Comparison of ENCODE assay signal across 19 cellular contexts in the genomic region with DNA sequence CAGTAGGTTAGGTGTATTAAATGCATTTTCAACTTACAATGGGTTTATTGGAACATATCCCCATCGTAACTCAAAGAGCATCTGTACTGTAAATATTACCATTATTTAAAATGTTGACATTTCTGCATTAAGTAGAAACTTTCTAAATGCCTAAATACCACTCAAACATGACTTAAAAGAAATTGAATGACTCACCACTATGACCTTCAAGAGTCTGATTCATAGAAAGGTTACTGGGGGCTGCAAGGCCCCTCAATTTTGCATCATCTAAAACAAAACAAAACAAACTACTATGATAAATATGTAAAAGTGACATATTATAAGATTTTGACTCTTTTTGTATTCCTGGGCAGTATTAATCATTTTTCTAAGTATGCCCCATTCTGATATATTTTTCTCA. TPM values are rescaled to one million over a fixed set of nuclear protein-coding genes. Genes with fewer than 3 reads are reported as not detected.
DNase-seq lines count a peak whose midpoint lies in the region; ATAC-seq, FAIRE-seq and TF ChIP-seq lines count a peak whose summit lies in the region.
"Had no signal": no experiment of that assay in that cellular context is flagged by ENCODE, and none has a peak within 500 bp of the region (broad histone marks: within the 10 kb centered on the region; RNA-seq: fewer than 3 reads in every experiment).

No MANE protein-coding gene starts in this region.

- no peak overlapping the region for H3K4me3 ChIP-seq in endothelial cell of umbilical vein (replicated peaks in 1 of 3; ENCODE audit: insufficient read depth in 1 of 3, low read depth in 1 of 3, low read length in 3 of 3)
- H3K4me3 ChIP-seq in smooth muscle cell: no peak overlapping the region
- no peak overlapping the region for H3K4me3 ChIP-seq in tibial artery
- H3K4me3 ChIP-seq: PC-9 had no signal

- H3K9ac ChIP-seq in endothelial cell of umbilical vein (replicated peaks; ENCODE audit: extremely low read depth, insufficient read depth, low read length) (no peak overlapping the region), smooth muscle cell (ENCODE audit: low read depth) (no peak overlapping the region)

- H2AFZ ChIP-seq in endothelial cell of umbilical vein (ENCODE audit: low read depth, low read length) (no peak overlapping the region), smooth muscle cell (ENCODE audit: low read depth) (no peak overlapping the region)
- H2AFZ ChIP-seq: PC-9 had no signal

- CTCF ChIA-PET in endothelial cell of umbilical vein (lab: Charles Lee): interaction anchor here (1.0 to 2.2 kb wide), 3 partner anchors 26 to 45 kb away, joined by 3 to 13 read pairs (median 7); no protein-coding TSS in a partner anchor

- no peak overlapping the region for H3K27ac ChIP-seq in endothelial cell of umbilical vein (ENCODE audit: insufficient read depth, low read depth, low read length)
- no peak overlapping the region for H3K27ac ChIP-seq in smooth muscle cell (ENCODE audit: low read depth)
- H3K27ac ChIP-seq in tibial artery: no peak overlapping the region
- H3K27ac ChIP-seq: PC-9 had no signal

- H4K20me1 ChIP-seq in endothelial cell of umbilical vein (replicated peaks; ENCODE audit: control insufficient read depth, extremely low read depth, insufficient read depth, low read length): no peaks in the 10 kb centered on the region
- no peaks in the 10 kb centered on the region for H4K20me1 ChIP-seq in smooth muscle cell (ENCODE audit: low read depth)

- intact Hi-C loops in endothelial cell of umbilical vein (cut with micrococcal nuclease): no loop called here
- intact Hi-C loops in tibial artery (cut with DNase I; ENCODE audit: low total_unique reads): no loop called here

- H3K4me1 ChIP-seq in endothelial cell of umbilical vein (ENCODE audit: control insufficient read depth, extremely low read depth, insufficient read depth, low read length) (peaks cover 32% of the 10 kb centered on the region), smooth muscle cell (ENCODE audit: low read depth) (peaks cover 6% of the 10 kb centered on the region), tibial artery (no peaks in the 10 kb centered on the region)

- no peak overlapping the region for H3K4me2 ChIP-seq in endothelial cell of umbilical vein (ENCODE audit: insufficient read depth, low read length)
- peak overlapping the region; percentile 55 for H3K4me2 ChIP-seq in smooth muscle cell
- H3K4me2 ChIP-seq: PC-9 had no signal

- H3K27me3 ChIP-seq in endothelial cell of umbilical vein (ENCODE audit: control insufficient read depth in 2 of 2, insufficient read depth in 2 of 2, low read length in 2 of 2) (no peaks in the 10 kb centered on the region), smooth muscle cell (ENCODE audit: low read depth) (no peaks in the 10 kb centered on the region), tibial artery (no peaks in the 10 kb centered on the region)

- H3K4me1 Mint-ChIP-seq in activated naive CD8-positive, alpha-beta T cell treated with anti-CD3 and anti-CD28 coated beads, Interleukin-2, amount 50 U/mL, for 24 hours: peaks cover 11% of the 10 kb centered on the region
- peaks cover 5% of the 10 kb centered on the region for H3K4me1 Mint-ChIP-seq in activated naive CD8-positive, alpha-beta T cell treated with anti-CD3 and anti-CD28 coated beads for 36 hours

- H3K4me3 Mint-ChIP-seq in activated naive CD8-positive, alpha-beta T cell treated with anti-CD3 and anti-CD28 coated beads, Interleukin-2, amount 50 U/mL, for 24 hours: no peak overlapping the region
- no peak overlapping the region for H3K4me3 Mint-ChIP-seq in activated naive CD8-positive, alpha-beta T cell treated with anti-CD3 and anti-CD28 coated beads for 36 hours
- H3K4me3 Mint-ChIP-seq: HFFc6 had no signal

- TF ChIP-seq POLR2A in endothelial cell of umbilical vein (IDR thresholded peaks at IDR 0.05; ENCODE audit: low read depth, low read length): no peak

- 61% methylated on average over 1 of the region's 1 CpG for WGBS in smooth muscle cell (ENCODE audit: low lambda C conversion rate)

- H3K79me2 ChIP-seq in endothelial cell of umbilical vein (ENCODE audit: control insufficient read depth, insufficient read depth, low read length): peaks cover 4% of the 10 kb centered on the region
- H3K79me2 ChIP-seq in smooth muscle cell (ENCODE audit: low read depth): peaks cover 3% of the 10 kb centered on the region

- H3K36me3 ChIP-seq in endothelial cell of umbilical vein (ENCODE audit: control insufficient read depth in 2 of 2, extremely low read depth in 1 of 2, insufficient read depth in 2 of 2, low read length in 2 of 2) (peaks cover 0 to 2% of the 10 kb centered on the region in 2 experiments), smooth muscle cell (ENCODE audit: low read depth) (no peaks in the 10 kb centered on the region), tibial artery (peaks cover 4 to 26% (median 18%) of the 10 kb centered on the region in 3 donors)

- BruUV-seq in endothelial cell of umbilical vein (replicated peaks; lab: Mats Ljungman, UMichigan): no TSS peak

- no peak for DNase-seq in activated naive CD8-positive, alpha-beta T cell treated with anti-CD3 and anti-CD28 coated beads, Interleukin-2, amount 50 U/mL, for 24 hours
- DNase-seq in activated naive CD8-positive, alpha-beta T cell treated with anti-CD3 and anti-CD28 coated beads for 36 hours: no peak
- DNase-seq in RPMI7951 (ENCODE audit: low read depth) (peak; percentile 5), endothelial cell of umbilical vein (ENCODE audit: low read depth, low spot score) (peak; percentile 27), smooth muscle cell (lab: John Stamatoyannopoulos, UW; ENCODE audit: unreplicated experiment) (no peak), AG20443 (ENCODE audit: low spot score) (no peak), tibial artery (no peak)
- DNase-seq: AML-193, DMS79, GDM1, GOT3, HFFc6, KG1, NCI-H1092 treated with DMSO at 0.1 percent for 48 hours, NCI-H187, PC-9, Right ventricle myocardium superior had no signal

- no peaks in the 10 kb centered on the region for H3K9me3 Mint-ChIP-seq in activated naive CD8-positive, alpha-beta T cell treated with anti-CD3 and anti-CD28 coated beads, Interleukin-2, amount 50 U/mL, for 24 hours
- no peaks in the 10 kb centered on the region for H3K9me3 Mint-ChIP-seq in activated naive CD8-positive, alpha-beta T cell treated with anti-CD3 and anti-CD28 coated beads for 36 hours
- H3K9me3 Mint-ChIP-seq: HFFc6 had no signal

- H3K27me3 Mint-ChIP-seq in activated naive CD8-positive, alpha-beta T cell treated with anti-CD3 and anti-CD28 coated beads, Interleukin-2, amount 50 U/mL, for 24 hours: no peaks in the 10 kb centered on the region
- H3K27me3 Mint-ChIP-seq in activated naive CD8-positive, alpha-beta T cell treated with anti-CD3 and anti-CD28 coated beads for 36 hours: no peaks in the 10 kb centered on the region

- no peak overlapping the region for H3K27ac Mint-ChIP-seq in activated naive CD8-positive, alpha-beta T cell treated with anti-CD3 and anti-CD28 coated beads, Interleukin-2, amount 50 U/mL, for 24 hours
- no peak overlapping the region for H3K27ac Mint-ChIP-seq in activated naive CD8-positive, alpha-beta T cell treated with anti-CD3 and anti-CD28 coated beads for 36 hours
- H3K27ac Mint-ChIP-seq: HFFc6 had no signal

- no peaks in the 10 kb centered on the region for H3K9me3 ChIP-seq in endothelial cell of umbilical vein (replicated peaks; ENCODE audit: control insufficient read depth, insufficient read depth, low read length)
- H3K9me3 ChIP-seq in smooth muscle cell (replicated peaks; ENCODE audit: low read depth): no peaks in the 10 kb centered on the region
- no peaks in the 10 kb centered on the region for H3K9me3 ChIP-seq in tibial artery

- dilution Hi-C loops in endothelial cell of umbilical vein (cut with MboI; ENCODE audit: extremely low pct_ligation_motif_present, low sequenced_read_pairs): no loop called here

- peaks cover 40% of the 10 kb centered on the region for H3K36me3 Mint-ChIP-seq in activated naive CD8-positive, alpha-beta T cell treated with anti-CD3 and anti-CD28 coated beads, Interleukin-2, amount 50 U/mL, for 24 hours (ENCODE audit: low read depth)
- H3K36me3 Mint-ChIP-seq in activated naive CD8-positive, alpha-beta T cell treated with anti-CD3 and anti-CD28 coated beads for 36 hours: peaks cover 20% of the 10 kb centered on the region

- ATAC-seq in activated naive CD8-positive, alpha-beta T cell treated with anti-CD3 and anti-CD28 coated beads, Interleukin-2, amount 50 U/mL, for 24 hours: peak; percentile 52
- no peak for ATAC-seq in HG02571 (IDR thresholded peaks at IDR 0.05; ENCODE audit: unreplicated experiment)

- peaks cover 10% of the 10 kb centered on the region for H3F3A ChIP-seq in smooth muscle cell (ENCODE audit: low read depth)

- H3K9me1 ChIP-seq in endothelial cell of umbilical vein (replicated peaks; ENCODE audit: control insufficient read depth, extremely low read depth, insufficient read depth, low read length): no peaks in the 10 kb centered on the region

- POLR2A ChIA-PET in endothelial cell of umbilical vein (lab: Charles Lee): no interaction called here

- FAIRE-seq in endothelial cell of umbilical vein (lab: Jason Lieb, UNC): peak; percentile 42
- FAIRE-seq: GM12892 had no signal

- TF ChIP-seq CTCF in endothelial cell of umbilical vein (IDR thresholded peaks at IDR 0.05; ENCODE audit: extremely low read depth in 1 of 2, insufficient read depth in 1 of 2, low read depth in 1 of 2, low read length in 2 of 2): no peak
- no peak for TF ChIP-seq CTCF in smooth muscle cell (IDR thresholded peaks at IDR 0.05; ENCODE audit: borderline replicate concordance, insufficient read depth, poor library complexity, severe bottlenecking)
- no peak for TF ChIP-seq CTCF in tibial artery (IDR thresholded peaks at IDR 0.05)

RNA-seq across cellular contexts. Expression of gene WDR35, which starts 7.6 kb away (rescaled TPM):
- total RNA-seq in activated naive CD8-positive, alpha-beta T cell treated with anti-CD3 and anti-CD28 coated beads for 36 hours: 10 to 100 TPM; 10.1 to 10.2 TPM
- 12.9 and 14.4 TPM in 2 replicates for total RNA-seq in RPMI7951 (2014; rRNA removed; shearing (Covaris generic))
- total RNA-seq in endothelial cell of umbilical vein (8.0 TPM in 2 replicates), smooth muscle cell (4.7 and 5.7 TPM in 2 replicates)
- polyA plus RNA-seq in endothelial cell of umbilical vein (2.7 and 3.6 TPM in 2 replicates), smooth muscle cell (0.70 and 1.6 TPM in 2 replicates)
- polyA plus RNA-seq in endothelial cell of umbilical vein (2011; cell fraction: cytosol; rRNA removed): 3.1 and 3.7 TPM in 2 replicates
- polyA plus RNA-seq in endothelial cell of umbilical vein (2011; cell fraction: nucleus; rRNA removed): 16.4 and 18.5 TPM in 2 replicates
- polyA plus RNA-seq in endothelial cell of umbilical vein (2012): 6.4 and 7.8 TPM in 2 replicates
- 7.8 TPM in 2 replicates for polyA minus RNA-seq in endothelial cell of umbilical vein
- 5.6 TPM for polyA minus RNA-seq in endothelial cell of umbilical vein (2011; cell fraction: cytosol; rRNA and poly(A)+ RNA removed)
- 12.9 and 14.1 TPM in 2 replicates for polyA minus RNA-seq in endothelial cell of umbilical vein (2011; cell fraction: nucleus; rRNA and poly(A)+ RNA removed)

RNA-seq across cellular contexts. Expression of gene MATN3, which starts 30.2 kb away (rescaled TPM):
- not detected for total RNA-seq in activated naive CD8-positive, alpha-beta T cell treated with anti-CD3 and anti-CD28 coated beads for 36 hours
- 5.3 and 6.0 TPM in 2 replicates for total RNA-seq in RPMI7951 (2014; rRNA removed; shearing (Covaris generic))
- total RNA-seq in endothelial cell of umbilical vein (3.4 and 6.1 TPM in 2 replicates), smooth muscle cell (5.1 and 5.6 TPM in 2 replicates)
- polyA plus RNA-seq in endothelial cell of umbilical vein (1.4 and 1.8 TPM in 2 replicates), smooth muscle cell (7.4 and 12.9 TPM in 2 replicates)
- 1.7 and 2.4 TPM in 2 replicates for polyA plus RNA-seq in endothelial cell of umbilical vein (2011; cell fraction: cytosol; rRNA removed)
- 1.7 and 2.4 TPM in 2 replicates for polyA plus RNA-seq in endothelial cell of umbilical vein (2011; cell fraction: nucleus; rRNA removed)
- polyA plus RNA-seq in endothelial cell of umbilical vein (2012): 9.3 and 10.3 TPM in 2 replicates
- polyA minus RNA-seq in endothelial cell of umbilical vein: 1.6 and 3.1 TPM in 2 replicates
- polyA minus RNA-seq in endothelial cell of umbilical vein (2011; cell fraction: cytosol; rRNA and poly(A)+ RNA removed): not detected
- polyA minus RNA-seq in endothelial cell of umbilical vein (2011; cell fraction: nucleus; rRNA and poly(A)+ RNA removed): 0.82 and 0.87 TPM in 2 replicates

Comparison
In these comparisons a context has a peak if more than half of its experiments do, and no peak if none do; other contexts are left out.
1. DNase-seq: peak in RPMI7951 (single experiment) and endothelial cell of umbilical vein (single experiment); none in activated naive CD8-positive, alpha-beta T cell treated with anti-CD3 and anti-CD28 coated beads, Interleukin-2, amount 50 U/mL, for 24 hours (single experiment), activated naive CD8-positive, alpha-beta T cell treated with anti-CD3 and anti-CD28 coated beads for 36 hours (single experiment), smooth muscle cell (single experiment), AG20443 (single experiment) and tibial artery (0 of 2).